Comparison of ENCODE assay signal across 4 cellular contexts in the genomic region with DNA sequence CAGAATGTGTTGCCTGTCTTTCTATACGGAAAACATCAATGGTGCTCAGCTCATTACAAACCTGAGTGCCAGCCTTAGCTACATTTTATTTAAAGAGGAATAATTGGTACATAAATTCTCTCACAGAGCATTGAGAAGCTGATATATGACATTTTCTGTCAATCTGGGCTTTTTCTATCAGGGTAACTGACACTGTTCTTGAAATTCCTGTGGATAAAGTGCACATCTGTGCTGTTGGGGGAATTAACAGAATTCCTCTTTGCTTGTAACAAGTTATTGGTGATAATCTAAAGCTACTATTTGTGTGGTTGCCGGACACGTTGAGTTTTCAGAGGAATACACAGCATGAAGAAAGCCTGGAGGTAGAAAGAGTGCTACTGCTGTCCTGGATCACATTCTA.
"Had no signal": no experiment of that assay in that cellular context is flagged by ENCODE, and none has a peak within 500 bp of the region (broad histone marks: within the 10 kb centered on the region; RNA-seq: fewer than 3 reads in every experiment).

No MANE protein-coding gene starts in this region.

- H3K9me3 ChIP-seq: HAP-1 had no signal

- H3K4me3 ChIP-seq: GM23248, GM23338, HAP-1 had no signal

- H2AFZ ChIP-seq: GM23248, GM23338 had no signal

- H3K9ac ChIP-seq: GM23248 had no signal

- H3K4me2 ChIP-seq: GM23338 had no signal

- H3K36me3 ChIP-seq: HAP-1 had no signal

- ATAC-seq: GM23338, HCT116 had no signal

- H3K27ac ChIP-seq: GM23248 had no signal
